8 cellular contexts compared by ENCODE assay signal in genomic region chr3:25910997-25911396, GRCh38.
DNase-seq lines count a peak whose midpoint lies in the region; ATAC-seq and TF ChIP-seq lines count a peak whose summit lies in the region.

No MANE protein-coding gene starts in this region.

- H3K4me1 Mint-ChIP-seq in immature natural killer cell, result peaks cover 27 to 33% of the 10 kb centered on the region in 2 donors
- no peaks in the 10 kb centered on the region for H3K4me1 Mint-ChIP-seq in stimulated activated memory B cell treated with anti-CD40 and anti-IgM and Interleukin-4, amounts not matched to agents 10 μg/mL and 1 μg/mL and 100 μg/mL, for 72 hours

- no peak overlapping the region for H3K4me2 ChIP-seq in KMS-11

- H2AFZ ChIP-seq in KMS-11 (ENCODE audit: low read depth), result no peak overlapping the region

- no peak for ATAC-seq in stimulated activated memory B cell treated with anti-CD40 and anti-IgM and Interleukin-4, amounts not matched to agents 10 μg/mL and 1 μg/mL and 100 μg/mL, for 72 hours

- peaks cover 7 to 9% (median 8%) of the 10 kb centered on the region in 3 donors for H3K27me3 Mint-ChIP-seq in immature natural killer cell (ENCODE audit: low read depth in 3 of 3)
- no peaks in the 10 kb centered on the region for H3K27me3 Mint-ChIP-seq in stimulated activated memory B cell treated with anti-CD40 and anti-IgM and Interleukin-4, amounts not matched to agents 10 μg/mL and 1 μg/mL and 100 μg/mL, for 72 hours

- intact Hi-C loops in tibial artery (cut with DNase I; ENCODE audit: low total_unique reads), result no loop called here

- H3K79me2 ChIP-seq in KMS-11 (ENCODE audit: insufficient read depth, low read depth), result no peaks in the 10 kb centered on the region

- H3K9ac ChIP-seq in KMS-11, result no peak overlapping the region

- H3K4me1 ChIP-seq in KMS-11 (ENCODE audit: low read depth, poor library complexity, severe bottlenecking), result no peaks in the 10 kb centered on the region
- H3K4me1 ChIP-seq in tibial artery, result peaks cover 0 to 5% (median 0%) of the 10 kb centered on the region in 4 donors

- no peaks in the 10 kb centered on the region for H3K27me3 ChIP-seq in KMS-11 (ENCODE audit: insufficient read depth, low read depth)
- no peaks in the 10 kb centered on the region for H3K27me3 ChIP-seq in tibial artery

- H3K27ac ChIP-seq in KMS-11 (no peak overlapping the region), tibial artery (no peak overlapping the region)

- H3K27ac Mint-ChIP-seq in immature natural killer cell, result peak overlapping the region; percentile 95 to 99 (median 98)
- no peak overlapping the region for H3K27ac Mint-ChIP-seq in stimulated activated memory B cell treated with anti-CD40 and anti-IgM and Interleukin-4, amounts not matched to agents 10 μg/mL and 1 μg/mL and 100 μg/mL, for 72 hours

- H3K36me3 ChIP-seq in KMS-11 (ENCODE audit: insufficient read depth), result no peaks in the 10 kb centered on the region
- no peaks in the 10 kb centered on the region for H3K36me3 ChIP-seq in tibial artery

- H3K4me3 ChIP-seq in GM12865 (ENCODE audit: low read depth, low read length), result no peak overlapping the region
- no peak overlapping the region for H3K4me3 ChIP-seq in KMS-11 (IDR thresholded peaks at IDR 0.05; ENCODE audit: insufficient read depth, low read depth, low read length)
- no peak overlapping the region for H3K4me3 ChIP-seq in tibial artery

- peak; percentile 54 for TF ChIP-seq CTCF in GM12865 (IDR thresholded peaks at IDR 0.05; ENCODE audit: insufficient read depth, low read depth, low read length, missing control alignments)
- peak; percentile 54 for TF ChIP-seq CTCF in KMS-11 (conservative IDR thresholded peaks at IDR 0.05; ENCODE audit: low read depth, low read length)
- no peak for TF ChIP-seq CTCF in tibial artery (IDR thresholded peaks at IDR 0.05)

- peak overlapping the region; percentile 62 to 81 (median 73) for H3K4me3 Mint-ChIP-seq in immature natural killer cell
- no peak overlapping the region for H3K4me3 Mint-ChIP-seq in stimulated activated memory B cell treated with anti-CD40 and anti-IgM and Interleukin-4, amounts not matched to agents 10 μg/mL and 1 μg/mL and 100 μg/mL, for 72 hours

- peaks cover 0 to 2% (median 0%) of the 10 kb centered on the region in 6 donors for H3K9me3 Mint-ChIP-seq in immature natural killer cell
- no peaks in the 10 kb centered on the region for H3K9me3 Mint-ChIP-seq in stimulated activated memory B cell treated with anti-CD40 and anti-IgM and Interleukin-4, amounts not matched to agents 10 μg/mL and 1 μg/mL and 100 μg/mL, for 72 hours

- no peaks in the 10 kb centered on the region for H4K20me1 ChIP-seq in KMS-11 (ENCODE audit: insufficient read depth)

- DNase-seq in GM12865 (ENCODE audit: low read depth) (peak; percentile 64), activated T-cell treated with anti-CD3 and anti-CD28 coated beads for 48 hours (ENCODE audit: low read depth) (peak; percentile 36), immature natural killer cell (peak in 1 of 3 donors; percentile 7), tibial artery (no peak), NCI-H2196 (lab: John Stamatoyannopoulos, UW; ENCODE audit: unreplicated experiment) (no peak)
- peak in 4 of 6 experiments; percentile 0 to 12 (median 9) for DNase-seq in stimulated activated naive CD4-positive, alpha-beta T cell (lab: John Stamatoyannopoulos, UW)

- no peaks in the 10 kb centered on the region for H3K9me3 ChIP-seq in tibial artery

- H3K36me3 Mint-ChIP-seq in immature natural killer cell, result no peaks in the 10 kb centered on the region
- H3K36me3 Mint-ChIP-seq in stimulated activated memory B cell treated with anti-CD40 and anti-IgM and Interleukin-4, amounts not matched to agents 10 μg/mL and 1 μg/mL and 100 μg/mL, for 72 hours, result no peaks in the 10 kb centered on the region

Comparison
In these comparisons a context has a peak if more than half of its experiments do, and no peak if none do; other contexts are left out.
1. DNase-seq: peak in GM12865 (single experiment), activated T-cell treated with anti-CD3 and anti-CD28 coated beads for 48 hours (single experiment) and stimulated activated naive CD4-positive, alpha-beta T cell (4 of 6); none in tibial artery (0 of 2) and NCI-H2196 (single experiment).
2. CTCF ChIP-seq: peak in GM12865 (single experiment) and KMS-11 (single experiment); none in tibial artery (0 of 2).